Comparison of ENCODE assay signal across 1 cellular context in genomic region chr10:124902462-124902861, GRCh38.
TF ChIP-seq lines count a peak whose summit lies in the region.

No MANE protein-coding gene starts in this region.

TF ChIP-seq in A549, 52 proteins besides CTCF, POLR2A, EP300 and RAD21 (continued from another document):
- TF ChIP-seq REST (IDR thresholded peaks at IDR 0.05) (no peak), ZFP36 (IDR thresholded peaks at IDR 0.05; ENCODE audit: borderline replicate concordance, partially characterized antibody) (no peak), GATA3 (IDR thresholded peaks at IDR 0.05; ENCODE audit: borderline replicate concordance) (no peak)
TF ChIP-seq in A549: peak in this region for 1.
